Comparison of ENCODE assay signal across 24 cellular contexts in genomic region chr3:187729598-187729997, GRCh38. TPM values are rescaled to one million over a fixed set of nuclear protein-coding genes. Genes with fewer than 3 reads are reported as not detected.
DNase-seq lines count a peak whose midpoint lies in the region; ATAC-seq, FAIRE-seq and TF ChIP-seq lines count a peak whose summit lies in the region.
"Had no signal": no experiment of that assay in that cellular context is flagged by ENCODE, and none has a peak within 500 bp of the region (broad histone marks: within the 10 kb centered on the region; RNA-seq: fewer than 3 reads in every experiment).

No MANE protein-coding gene starts in this region.

- in situ Hi-C loops in HepG2 (cut with HindIII; ENCODE audit: extremely low pct_ligation_motif_present, low pct_unique_long_range_greater_than_20kb), result loop anchor here (25.0 kb wide), 3 partner anchors 683 to 1008 kb away; no protein-coding TSS in a partner anchor

- no TSS peak for BruUV-seq in HepG2 (replicated peaks; lab: Mats Ljungman, UMichigan)
- no TSS peak for BruUV-seq in Calu3 (replicated peaks; lab: Mats Ljungman, UMichigan)

- FAIRE-seq in HepG2 (lab: Jason Lieb, UNC), result no peak
- FAIRE-seq: GM12878, GM19239 had no signal

- no peak overlapping the region for H3K4me2 ChIP-seq in BLaER1
- no peak overlapping the region for H3K4me2 ChIP-seq in HepG2 (ENCODE audit: low read depth, low read length)
- H3K4me2 ChIP-seq: BLaER1 treated with 17β-estradiol and CSF1 and Interleukin-3, amounts not matched to agents 10 nM and 100 nM had no signal

- no peak overlapping the region for H3K27ac Mint-ChIP-seq in Calu3 (ENCODE audit: unreplicated experiment)
- H3K27ac Mint-ChIP-seq in T-helper 2 cell treated with Interferon-gamma antibody and Interleukin-4, amounts not matched to agents 5 μg/mL and 100 μg/mL, for 36 hours, result no peak overlapping the region
- H3K27ac Mint-ChIP-seq: CD8-positive, alpha-beta T cell had no signal

- H3K9ac ChIP-seq in BLaER1 (no peak overlapping the region), HepG2 (ENCODE audit: insufficient read depth, low read depth, low read length) (no peak overlapping the region)
- H3K9ac ChIP-seq: GM23248 had no signal

- peaks cover 12% of the 10 kb centered on the region for H3K79me2 ChIP-seq in HepG2 (ENCODE audit: insufficient read depth, low read length)

- CTCF ChIA-PET in RWPE1 (lab: Yijun Ruan, JAX), result no interaction called here
- CTCF ChIA-PET in HepG2 (lab: Yijun Ruan, JAX; ENCODE audit: low intra/inter-chr PET ratio, low total read pairs), result no interaction called here
- CTCF ChIA-PET in Calu3 (lab: Charles Lee), result no interaction called here

- peaks cover 24% of the 10 kb centered on the region for H3K36me3 Mint-ChIP-seq in Calu3 (ENCODE audit: insufficient read depth, unreplicated experiment)
- peaks cover 30% of the 10 kb centered on the region for H3K36me3 Mint-ChIP-seq in T-helper 2 cell treated with Interferon-gamma antibody and Interleukin-4, amounts not matched to agents 5 μg/mL and 100 μg/mL, for 36 hours (ENCODE audit: low read depth)

- no peak for ATAC-seq in HepG2
- ATAC-seq in sciatic nerve, result peak; percentile 11
- ATAC-seq in lower lobe of right lung, result no peak
- ATAC-seq: CD8-positive, alpha-beta T cell; GM12878 had no signal

- H3K27ac ChIP-seq in BLaER1, result peak overlapping the region; percentile 49; the same call in 1 of the 2 replicates
- 0 out of 2 replicates have a peak overlapping the region, but pooled peaks have one; percentile 5 for H3K27ac ChIP-seq in RWPE1
- no peak overlapping the region for H3K27ac ChIP-seq in HepG2 (ENCODE audit: extremely low read length, insufficient read depth, low read length)
- H3K27ac ChIP-seq in lower lobe of right lung, result no peak overlapping the region
- H3K27ac ChIP-seq: GM23248 had no signal

- H3K9me3 Mint-ChIP-seq in Calu3 (ENCODE audit: low read depth, unreplicated experiment), result no peaks in the 10 kb centered on the region
- H3K9me3 Mint-ChIP-seq in T-helper 2 cell treated with Interferon-gamma antibody and Interleukin-4, amounts not matched to agents 5 μg/mL and 100 μg/mL, for 36 hours, result no peaks in the 10 kb centered on the region
- H3K9me3 Mint-ChIP-seq: CD8-positive, alpha-beta T cell had no signal

- H3K4me3 Mint-ChIP-seq in Calu3 (ENCODE audit: low read depth, unreplicated experiment), result no peak overlapping the region
- no peak overlapping the region for H3K4me3 Mint-ChIP-seq in T-helper 2 cell treated with Interferon-gamma antibody and Interleukin-4, amounts not matched to agents 5 μg/mL and 100 μg/mL, for 36 hours
- H3K4me3 Mint-ChIP-seq: CD8-positive, alpha-beta T cell had no signal

- TF ChIP-seq EP300 in HepG2 (IDR thresholded peaks at IDR 0.05; ENCODE audit: low read depth in 2 of 2, low read length in 2 of 2), result no peak
- no peak for TF ChIP-seq EP300 in HepG2 (CRISPR knock-in tag; IDR thresholded peaks at IDR 0.05; ENCODE audit: borderline replicate concordance)

- no peak for TF ChIP-seq RAD21 in HepG2 (CRISPR knock-in tag; IDR thresholded peaks at IDR 0.05)

- no peaks in the 10 kb centered on the region for H3K4me1 Mint-ChIP-seq in Calu3 (ENCODE audit: low read depth, unreplicated experiment)
- H3K4me1 Mint-ChIP-seq in T-helper 2 cell treated with Interferon-gamma antibody and Interleukin-4, amounts not matched to agents 5 μg/mL and 100 μg/mL, for 36 hours (ENCODE audit: low read depth), result no peaks in the 10 kb centered on the region

- POLR2A ChIA-PET in RWPE1 (lab: Yijun Ruan, JAX; ENCODE audit: low non-redundant PET) (no interaction called here), HepG2 (lab: Yijun Ruan, JAX) (no interaction called here)

- DNase-seq in RWPE1 (ENCODE audit: low spot score) (no peak), HepG2 (ENCODE audit: low spot score) (no peak), sciatic nerve (ENCODE audit: low spot score) (no peak), Calu3 (no peak), lower lobe of right lung (no peak), SW480 (ENCODE audit: low spot score) (no peak)
- no peak for DNase-seq in T-helper 2 cell treated with Interferon-gamma antibody and Interleukin-4, amounts not matched to agents 5 μg/mL and 100 μg/mL, for 36 hours (ENCODE audit: low spot score)
- DNase-seq: 8988T; CD8-positive, alpha-beta T cell; DMS 273 treated with DMSO at 0.1 percent for 48 hours; DMS53; DND-41; EL; GM23248 had no signal

- H3K9me3 ChIP-seq in BLaER1, result no peaks in the 10 kb centered on the region
- H3K9me3 ChIP-seq in HepG2 (ENCODE audit: low read length), result no peaks in the 10 kb centered on the region
- H3K9me3 ChIP-seq in lower lobe of right lung, result no peaks in the 10 kb centered on the region
- H3K9me3 ChIP-seq: BLaER1 treated with 17β-estradiol and CSF1 and Interleukin-3, amounts not matched to agents 10 nM and 100 nM; HAP-1 had no signal

- H3K4me1 ChIP-seq in BLaER1 (peaks cover 34% of the 10 kb centered on the region), HepG2 (ENCODE audit: insufficient read depth, low read length) (no peaks in the 10 kb centered on the region), lower lobe of right lung (no peaks in the 10 kb centered on the region)
- H3K4me1 ChIP-seq: HAP-1 had no signal

- H2AFZ ChIP-seq in HepG2 (ENCODE audit: low read length), result no peak overlapping the region
- H2AFZ ChIP-seq: GM23248 had no signal

- TF ChIP-seq POLR2A in HepG2 (IDR thresholded peaks at IDR 0.05; ENCODE audit: insufficient read depth in 1 of 2, low read depth in 2 of 2, low read length in 2 of 2), result 0 out of 4 replicates have a peak, but pooled peaks of 1 of the 2 experiments have one; percentile 17

- no peaks in the 10 kb centered on the region for H3K27me3 ChIP-seq in BLaER1
- H3K27me3 ChIP-seq in HepG2 (ENCODE audit: control insufficient read depth in 1 of 2, insufficient read depth in 2 of 2, low read length in 2 of 2), result no peaks in the 10 kb centered on the region
- no peaks in the 10 kb centered on the region for H3K27me3 ChIP-seq in lower lobe of right lung (ENCODE audit: low read depth)
- H3K27me3 ChIP-seq: BLaER1 treated with 17β-estradiol and CSF1 and Interleukin-3, amounts not matched to agents 10 nM and 100 nM had no signal

- H3K4me3 ChIP-seq in BLaER1, result no peak overlapping the region
- no peak overlapping the region for H3K4me3 ChIP-seq in HepG2 (replicated peaks in 1 of 3; ENCODE audit: insufficient read depth in 1 of 3, low read depth in 2 of 3, low read length in 3 of 3)
- H3K4me3 ChIP-seq in lower lobe of right lung, result no peak overlapping the region
- H3K4me3 ChIP-seq: BLaER1 treated with 17β-estradiol and CSF1 and Interleukin-3, amounts not matched to agents 10 nM and 100 nM; GM12878; GM23248; HAP-1 had no signal

- intact Hi-C loops in HepG2 (cut with micrococcal nuclease; ENCODE audit: unreplicated experiment) (no loop called here), sciatic nerve (cut with DNase I) (loop anchor here (10.0 kb wide), 1 partner anchor 1405 kb away; no protein-coding TSS in a partner anchor), Calu3 (cut with micrococcal nuclease; ENCODE audit: unreplicated experiment) (no loop called here), lower lobe of right lung (cut with DNase I) (no loop called here)

- H4K20me1 ChIP-seq in BLaER1, result peaks cover 100% of the 10 kb centered on the region
- H4K20me1 ChIP-seq in HepG2 (ENCODE audit: insufficient read depth, low read length), result peaks cover 31% of the 10 kb centered on the region; the same call in 1 of the 2 replicates

- TF ChIP-seq CTCF in RWPE1 (conservative IDR thresholded peaks at IDR 0.05; ENCODE audit: low read depth) (no peak), HepG2 (CRISPR knock-in tag; IDR thresholded peaks at IDR 0.05) (no peak), Calu3 (IDR thresholded peaks at IDR 0.05; ENCODE audit: unreplicated experiment) (no peak), lower lobe of right lung (IDR thresholded peaks at IDR 0.05) (no peak)

- H3K36me3 ChIP-seq in BLaER1 (peaks cover 100% of the 10 kb centered on the region), HepG2 (replicated peaks in 1 of 2; ENCODE audit: control insufficient read depth in 1 of 2, insufficient read depth in 2 of 2, low read length in 2 of 2) (peaks cover 68 to 98% of the 10 kb centered on the region in 2 experiments), lower lobe of right lung (peaks cover 100% of the 10 kb centered on the region)

- H3K27me3 Mint-ChIP-seq in Calu3 (ENCODE audit: unreplicated experiment), result no peaks in the 10 kb centered on the region
- no peaks in the 10 kb centered on the region for H3K27me3 Mint-ChIP-seq in T-helper 2 cell treated with Interferon-gamma antibody and Interleukin-4, amounts not matched to agents 5 μg/mL and 100 μg/mL, for 36 hours (ENCODE audit: low read depth)

- 94% methylated on average over 7 of the region's 12 CpGs for WGBS in HepG2 (ENCODE audit: low lambda C conversion rate)

RNA-seq across cellular contexts. Expression of gene BCL6, which starts 15.7 kb away (rescaled TPM):
- total RNA-seq in HepG2 (2016; rRNA removed; fragmentation: Illumina TruSeq; extraction: Trizol), result 20.3 and 21.2 TPM in 2 replicates
- 5.3 and 5.8 TPM in 2 replicates for total RNA-seq in HepG2 (2016; cell fraction: cytosol; rRNA removed; fragmentation: Illumina TruSeq; extraction: Trizol; ENCODE audit: low read depth)
- total RNA-seq in HepG2 (2016; cell fraction: insoluble cytoplasmic fraction; rRNA removed; fragmentation: Illumina TruSeq; extraction: Trizol), result 12.4 and 21.0 TPM in 2 replicates
- 8.3 and 11.0 TPM in 2 replicates for total RNA-seq in HepG2 (2016; cell fraction: membrane; rRNA removed; fragmentation: Illumina TruSeq; extraction: Trizol)
- total RNA-seq in HepG2 (2016; cell fraction: nucleus; rRNA removed; fragmentation: Illumina TruSeq; extraction: Trizol), result 25.9 and 29.9 TPM in 2 replicates
- 53.7 and 67.5 TPM in 2 replicates for polyA plus RNA-seq in HepG2 (2011; rRNA removed)
- polyA plus RNA-seq in HepG2 (2011; cell fraction: cytosol; rRNA removed), result 18.9 and 19.0 TPM in 2 replicates
- 286 and 355 TPM in 2 replicates for polyA plus RNA-seq in HepG2 (2011; cell fraction: nucleus; rRNA removed)
- polyA plus RNA-seq in HepG2 (2012), result 95.9 and 236 TPM in 2 replicates
- polyA plus RNA-seq in HepG2 (2016; cell fraction: cytosol; fragmentation: Illumina TruSeq; extraction: Trizol; ENCODE audit: low read depth), result 1.1 and 1.4 TPM in 2 replicates
- 19.4 and 26.5 TPM in 2 replicates for polyA plus RNA-seq in HepG2 (2016; cell fraction: insoluble cytoplasmic fraction; fragmentation: Illumina TruSeq; extraction: Trizol; ENCODE audit: low read depth)
- 3.5 and 4.8 TPM in 2 replicates for polyA plus RNA-seq in HepG2 (2016; cell fraction: membrane; fragmentation: Illumina TruSeq; extraction: Trizol; ENCODE audit: low read depth)
- polyA plus RNA-seq in HepG2 (2016; cell fraction: nucleus; fragmentation: Illumina TruSeq; extraction: Trizol; ENCODE audit: insufficient read depth, low read depth), result 95.1 and 111 TPM in 2 replicates
- 16.4 and 68.3 TPM in 2 replicates for polyA minus RNA-seq in HepG2 (2011; rRNA and poly(A)+ RNA removed; ENCODE audit: low replicate concordance)
- polyA minus RNA-seq in HepG2 (2011; cell fraction: cytosol; rRNA and poly(A)+ RNA removed), result 22.3 and 35.5 TPM in 2 replicates
- 81.2 and 114 TPM in 2 replicates for polyA minus RNA-seq in HepG2 (2011; cell fraction: nucleus; rRNA and poly(A)+ RNA removed)
- total RNA-seq in sciatic nerve, result 188 TPM
- 28.3 and 35.1 TPM in 2 replicates for total RNA-seq in Calu3 (2022)
- total RNA-seq in lower lobe of right lung, result 123 TPM

RNA-seq across cellular contexts. Expression of gene RTP2, which starts 27.2 kb away (rescaled TPM):
- total RNA-seq in HepG2 (2016; rRNA removed; fragmentation: Illumina TruSeq; extraction: Trizol) (not detected in 2 replicates), sciatic nerve (not detected), Calu3 (2022) (not detected in 2 replicates), lower lobe of right lung (not detected)
- not detected in 2 replicates for total RNA-seq in HepG2 (2016; cell fraction: cytosol; rRNA removed; fragmentation: Illumina TruSeq; extraction: Trizol; ENCODE audit: low read depth)
- not detected in 2 replicates for total RNA-seq in HepG2 (2016; cell fraction: insoluble cytoplasmic fraction; rRNA removed; fragmentation: Illumina TruSeq; extraction: Trizol)
- total RNA-seq in HepG2 (2016; cell fraction: membrane; rRNA removed; fragmentation: Illumina TruSeq; extraction: Trizol), result not detected in 2 replicates
- total RNA-seq in HepG2 (2016; cell fraction: nucleus; rRNA removed; fragmentation: Illumina TruSeq; extraction: Trizol), result not detected in 2 replicates
- not detected in 2 replicates for polyA plus RNA-seq in HepG2 (2011; rRNA removed)
- polyA plus RNA-seq in HepG2 (2011; cell fraction: cytosol; rRNA removed), result not detected in 2 replicates
- not detected in 2 replicates for polyA plus RNA-seq in HepG2 (2011; cell fraction: nucleus; rRNA removed)
- polyA plus RNA-seq in HepG2 (2012), result not detected in 2 replicates
- polyA plus RNA-seq in HepG2 (2016; cell fraction: cytosol; fragmentation: Illumina TruSeq; extraction: Trizol; ENCODE audit: low read depth), result not detected in 2 replicates
- polyA plus RNA-seq in HepG2 (2016; cell fraction: insoluble cytoplasmic fraction; fragmentation: Illumina TruSeq; extraction: Trizol; ENCODE audit: low read depth), result not detected in 2 replicates
- polyA plus RNA-seq in HepG2 (2016; cell fraction: membrane; fragmentation: Illumina TruSeq; extraction: Trizol; ENCODE audit: low read depth), result not detected in 2 replicates
- not detected in 2 replicates for polyA plus RNA-seq in HepG2 (2016; cell fraction: nucleus; fragmentation: Illumina TruSeq; extraction: Trizol; ENCODE audit: insufficient read depth, low read depth)
- polyA minus RNA-seq in HepG2 (2011; rRNA and poly(A)+ RNA removed; ENCODE audit: low replicate concordance), result 0.19 TPM in 1 of 2 replicates, not detected in the other
- not detected in 2 replicates for polyA minus RNA-seq in HepG2 (2011; cell fraction: cytosol; rRNA and poly(A)+ RNA removed)
- not detected in 2 replicates for polyA minus RNA-seq in HepG2 (2011; cell fraction: nucleus; rRNA and poly(A)+ RNA removed)
- total RNA-seq: A673; CD8-positive, alpha-beta T cell; G401; GM12878; GM23248; H4; HT-29 had no signal
- polyA plus RNA-seq: AG04450, GM12878, GM23248 had no signal

RNA-seq across cellular contexts. Expression of gene SST, which starts 59.4 kb away (rescaled TPM):
- total RNA-seq in HepG2 (2016; rRNA removed; fragmentation: Illumina TruSeq; extraction: Trizol) (not detected in 2 replicates), sciatic nerve (not detected), Calu3 (2022) (not detected in 2 replicates), lower lobe of right lung (not detected)
- not detected in 2 replicates for total RNA-seq in HepG2 (2016; cell fraction: cytosol; rRNA removed; fragmentation: Illumina TruSeq; extraction: Trizol; ENCODE audit: low read depth)
- not detected in 2 replicates for total RNA-seq in HepG2 (2016; cell fraction: insoluble cytoplasmic fraction; rRNA removed; fragmentation: Illumina TruSeq; extraction: Trizol)
- not detected in 2 replicates for total RNA-seq in HepG2 (2016; cell fraction: membrane; rRNA removed; fragmentation: Illumina TruSeq; extraction: Trizol)
- total RNA-seq in HepG2 (2016; cell fraction: nucleus; rRNA removed; fragmentation: Illumina TruSeq; extraction: Trizol), result not detected in 2 replicates
- not detected in 2 replicates for polyA plus RNA-seq in HepG2 (2011; rRNA removed)
- not detected in 2 replicates for polyA plus RNA-seq in HepG2 (2011; cell fraction: cytosol; rRNA removed)
- polyA plus RNA-seq in HepG2 (2011; cell fraction: nucleus; rRNA removed), result not detected in 2 replicates
- polyA plus RNA-seq in HepG2 (2012), result not detected in 2 replicates
- not detected in 2 replicates for polyA plus RNA-seq in HepG2 (2016; cell fraction: cytosol; fragmentation: Illumina TruSeq; extraction: Trizol; ENCODE audit: low read depth)
- not detected in 2 replicates for polyA plus RNA-seq in HepG2 (2016; cell fraction: insoluble cytoplasmic fraction; fragmentation: Illumina TruSeq; extraction: Trizol; ENCODE audit: low read depth)
- polyA plus RNA-seq in HepG2 (2016; cell fraction: membrane; fragmentation: Illumina TruSeq; extraction: Trizol; ENCODE audit: low read depth), result not detected in 2 replicates
- not detected in 2 replicates for polyA plus RNA-seq in HepG2 (2016; cell fraction: nucleus; fragmentation: Illumina TruSeq; extraction: Trizol; ENCODE audit: insufficient read depth, low read depth)
- not detected in 2 replicates for polyA minus RNA-seq in HepG2 (2011; rRNA and poly(A)+ RNA removed; ENCODE audit: low replicate concordance)
- polyA minus RNA-seq in HepG2 (2011; cell fraction: cytosol; rRNA and poly(A)+ RNA removed), result not detected in 2 replicates
- polyA minus RNA-seq in HepG2 (2011; cell fraction: nucleus; rRNA and poly(A)+ RNA removed), result not detected in 2 replicates
- total RNA-seq: A673; CD8-positive, alpha-beta T cell; G401; GM23248; H4; HT-29 had no signal
- polyA plus RNA-seq: AG04450 had no signal

Comparison
In these comparisons a context has a peak if more than half of its experiments do, and no peak if none do; other contexts are left out.
1. H3K27ac ChIP-seq: peak in BLaER1 (single experiment) and RWPE1 (single experiment); none in HepG2 (single experiment) and lower lobe of right lung (single experiment).